In the genomic region with DNA sequence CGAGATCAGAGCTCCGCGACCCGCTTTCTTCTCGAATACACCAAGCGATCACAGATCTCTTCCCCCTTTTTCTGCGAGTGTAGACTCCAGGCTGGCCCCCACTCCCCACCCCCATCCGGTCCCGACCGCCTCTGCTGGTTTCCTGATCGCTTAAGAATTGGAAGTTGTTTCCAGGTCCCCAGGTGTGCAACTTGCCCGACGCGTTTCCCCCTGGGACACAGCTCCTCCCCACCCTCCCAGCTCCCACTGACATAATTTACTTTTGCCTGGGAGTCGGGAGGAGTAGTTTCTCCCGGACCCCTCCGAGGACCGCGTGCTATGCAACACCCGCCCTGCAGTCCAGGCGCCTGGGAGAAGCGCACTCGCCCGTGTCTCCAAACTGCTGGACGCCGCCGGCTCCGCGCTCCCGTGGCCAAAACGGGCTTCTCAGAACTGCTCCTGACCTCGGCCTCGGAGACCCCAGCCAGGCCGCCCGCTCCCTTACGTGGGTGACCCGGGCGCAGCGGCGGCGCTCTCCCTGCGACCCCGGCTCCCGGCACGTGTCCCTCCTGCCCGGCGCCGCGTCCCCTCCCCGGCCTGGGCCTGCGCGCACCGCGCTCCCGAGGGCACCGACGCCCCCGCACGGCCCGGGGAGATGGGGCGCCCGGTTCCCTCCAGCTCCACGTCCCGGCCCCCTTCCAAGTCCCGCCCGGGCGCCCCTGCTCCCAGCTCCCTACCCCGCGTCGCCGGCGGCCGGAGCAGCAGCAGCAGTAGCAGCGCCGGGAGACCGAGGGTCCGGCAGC, we compare ENCODE assay signal across 8 cellular contexts. TPM values are rescaled to one million over a fixed set of nuclear protein-coding genes. Genes with fewer than 3 reads are reported as not detected.
DNase-seq lines count a peak whose midpoint lies in the region; ATAC-seq and TF ChIP-seq lines count a peak whose summit lies in the region.

No MANE protein-coding gene starts in this region.

- intact Hi-C loops in upper lobe of right lung (cut with DNase I) = no loop called here

- TF ChIP-seq RAD21 in neural cell (conservative IDR thresholded peaks at IDR 0.05) = no peak

- no peak for TF ChIP-seq EP300 in neural cell (conservative IDR thresholded peaks at IDR 0.05; ENCODE audit: poor library complexity, severe bottlenecking)

- H3K4me2 ChIP-seq in neural cell (ENCODE audit: low read length) = peak overlapping the region; percentile 51

- H3K27ac ChIP-seq in neural cell (ENCODE audit: low read length) = no peak overlapping the region
- H3K27ac ChIP-seq in upper lobe of right lung = peak overlapping the region; percentile 98

- H3K36me3 ChIP-seq in neural cell (ENCODE audit: insufficient read depth, low read length) = no peaks in the 10 kb centered on the region
- no peaks in the 10 kb centered on the region for H3K36me3 ChIP-seq in upper lobe of right lung

- no peaks in the 10 kb centered on the region for H3K79me2 ChIP-seq in neural cell (replicated peaks; ENCODE audit: insufficient read depth, low read length)

- H3K9me2 ChIP-seq in neural cell (ENCODE audit: insufficient read depth, low read length) = no peaks in the 10 kb centered on the region

- DNase-seq in HEK293T (ENCODE audit: extremely low spot score) (peak; percentile 41), MV-4-11 (lab: John Stamatoyannopoulos, UW) (peak; percentile 21), fibroblast of pulmonary artery (ENCODE audit: low read depth) (peak; percentile 59), upper lobe of right lung (peak; percentile 83), NCI-H2196 (lab: John Stamatoyannopoulos, UW; ENCODE audit: unreplicated experiment) (no peak)
- DNase-seq in activated T-cell treated with anti-CD3 and anti-CD28 coated beads, Interleukin-2, amount 50 U/mL, for 48 hours = peak; percentile 75 to 78

- no peaks in the 10 kb centered on the region for H4K20me1 ChIP-seq in neural cell (ENCODE audit: insufficient read depth)

- no peaks in the 10 kb centered on the region for H3F3A ChIP-seq in neural cell (ENCODE audit: insufficient read depth, low read length, poor library complexity, severe bottlenecking)

- no peak for TF ChIP-seq CTCF in GM12875 (IDR thresholded peaks at IDR 0.05; ENCODE audit: borderline replicate concordance, insufficient read depth, low read depth, low read length)
- no peak for TF ChIP-seq CTCF in fibroblast of pulmonary artery (IDR thresholded peaks at IDR 0.05; ENCODE audit: low read length, missing control alignments)
- TF ChIP-seq CTCF in neural cell (IDR thresholded peaks at IDR 0.05; ENCODE audit: poor library complexity, severe bottlenecking) = no peak
- TF ChIP-seq CTCF in upper lobe of right lung (IDR thresholded peaks at IDR 0.05) = no peak

- POLR2A ChIA-PET in HEK293T (lab: Yijun Ruan, JAX) = interaction anchor here (1.6 to 2.0 kb wide), 2 partner anchors 87 to 109 kb away, joined by 3 to 9 read pairs; a partner anchor contains a TSS

- H3K9me3 ChIP-seq in neural cell (ENCODE audit: low read length) (no peaks in the 10 kb centered on the region), upper lobe of right lung (no peaks in the 10 kb centered on the region)

- peak overlapping the region; percentile 96 for H3K4me3 ChIP-seq in GM12875 (ENCODE audit: low read depth, low read length)
- H3K4me3 ChIP-seq in fibroblast of pulmonary artery (replicated peaks; ENCODE audit: low read depth, low read length) = peak overlapping the region; percentile 84
- peak overlapping the region; percentile 80 for H3K4me3 ChIP-seq in neural cell (ENCODE audit: low read length)
- H3K4me3 ChIP-seq in upper lobe of right lung = peak overlapping the region; percentile 91

- CTCF ChIA-PET in HEK293T (lab: Yijun Ruan, JAX) = no interaction called here

- peaks cover 26% of the 10 kb centered on the region for H3K4me1 ChIP-seq in upper lobe of right lung

- no peak overlapping the region for H2AFZ ChIP-seq in neural cell (ENCODE audit: low read depth, low read length)

- H3K27me3 ChIP-seq in neural cell (ENCODE audit: insufficient read depth, low read depth, low read length) = peaks cover 55% of the 10 kb centered on the region
- no peaks in the 10 kb centered on the region for H3K27me3 ChIP-seq in upper lobe of right lung

- H3K9ac ChIP-seq in neural cell (ENCODE audit: low read length) = peak overlapping the region; percentile 23

- ATAC-seq in upper lobe of right lung = peak; percentile 75

TF ChIP-seq in HEK293T, 16 proteins besides CTCF, POLR2A, EP300 and RAD21:
- TF ChIP-seq ARNT (IDR thresholded peaks at IDR 0.05) = 0 out of 2 replicates have a peak, but pooled peaks have one; percentile 28
- peak; percentile 67; the same call in 1 of the 2 replicates for TF ChIP-seq L3MBTL2 (conservative IDR thresholded peaks at IDR 0.05)
- no peak for TF ChIP-seq HDGF (IDR thresholded peaks at IDR 0.05; ENCODE audit: borderline replicate concordance)

TF ChIP-seq in neural cell, 6 proteins besides CTCF, POLR2A, EP300 and RAD21:
- TF ChIP-seq, protein P1, sequence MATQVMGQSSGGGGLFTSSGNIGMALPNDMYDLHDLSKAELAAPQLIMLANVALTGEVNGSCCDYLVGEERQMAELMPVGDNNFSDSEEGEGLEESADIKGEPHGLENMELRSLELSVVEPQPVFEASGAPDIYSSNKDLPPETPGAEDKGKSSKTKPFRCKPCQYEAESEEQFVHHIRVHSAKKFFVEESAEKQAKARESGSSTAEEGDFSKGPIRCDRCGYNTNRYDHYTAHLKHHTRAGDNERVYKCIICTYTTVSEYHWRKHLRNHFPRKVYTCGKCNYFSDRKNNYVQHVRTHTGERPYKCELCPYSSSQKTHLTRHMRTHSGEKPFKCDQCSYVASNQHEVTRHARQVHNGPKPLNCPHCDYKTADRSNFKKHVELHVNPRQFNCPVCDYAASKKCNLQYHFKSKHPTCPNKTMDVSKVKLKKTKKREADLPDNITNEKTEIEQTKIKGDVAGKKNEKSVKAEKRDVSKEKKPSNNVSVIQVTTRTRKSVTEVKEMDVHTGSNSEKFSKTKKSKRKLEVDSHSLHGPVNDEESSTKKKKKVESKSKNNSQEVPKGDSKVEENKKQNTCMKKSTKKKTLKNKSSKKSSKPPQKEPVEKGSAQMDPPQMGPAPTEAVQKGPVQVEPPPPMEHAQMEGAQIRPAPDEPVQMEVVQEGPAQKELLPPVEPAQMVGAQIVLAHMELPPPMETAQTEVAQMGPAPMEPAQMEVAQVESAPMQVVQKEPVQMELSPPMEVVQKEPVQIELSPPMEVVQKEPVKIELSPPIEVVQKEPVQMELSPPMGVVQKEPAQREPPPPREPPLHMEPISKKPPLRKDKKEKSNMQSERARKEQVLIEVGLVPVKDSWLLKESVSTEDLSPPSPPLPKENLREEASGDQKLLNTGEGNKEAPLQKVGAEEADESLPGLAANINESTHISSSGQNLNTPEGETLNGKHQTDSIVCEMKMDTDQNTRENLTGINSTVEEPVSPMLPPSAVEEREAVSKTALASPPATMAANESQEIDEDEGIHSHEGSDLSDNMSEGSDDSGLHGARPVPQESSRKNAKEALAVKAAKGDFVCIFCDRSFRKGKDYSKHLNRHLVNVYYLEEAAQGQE (IDR thresholded peaks at IDR 0.05; ENCODE audit: borderline replicate concordance) = no peak
- TF ChIP-seq MXI1 (conservative IDR thresholded peaks at IDR 0.05; ENCODE audit: poor library complexity, severe bottlenecking) (no peak), SMC3 (conservative IDR thresholded peaks at IDR 0.05; ENCODE audit: poor library complexity) (no peak), TAF1 (IDR thresholded peaks at IDR 0.05; ENCODE audit: low read depth) (no peak), EZH2 (IDR thresholded peaks at IDR 0.05; ENCODE audit: borderline replicate concordance, insufficient read depth, low read length, poor library complexity, severe bottlenecking) (no peak), POLR2AphosphoS5 (IDR thresholded peaks at IDR 0.05) (no peak)

RNA-seq across cellular contexts. Expression of a gene that starts 0.5 kb away (rescaled TPM):
- not detected in 2 replicates for polyA plus RNA-seq in neural cell
- not detected in 2 replicates for polyA minus RNA-seq in neural cell
- total RNA-seq in upper lobe of right lung = 36.7 TPM
